ENCODE assay signal across 11 cellular contexts in genomic region chr17:27339836-27340550, GRCh38. TPM values are rescaled to one million over a fixed set of nuclear protein-coding genes. Genes with fewer than 3 reads are reported as not detected.
DNase-seq lines count a peak whose midpoint lies in the region; ATAC-seq lines count a peak whose summit lies in the region.
"Had no signal": no experiment of that assay in that cellular context is flagged by ENCODE, and none has a peak within 500 bp of the region (broad histone marks: within the 10 kb centered on the region; RNA-seq: fewer than 3 reads in every experiment).

No MANE protein-coding gene starts in this region.

- peak; percentile 68 to 92 for ATAC-seq in activated naive CD4-positive, alpha-beta T cell treated with anti-CD3 and anti-CD28 coated beads, Interleukin-2, amount 50 U/mL, for 72 hours

- H3K27ac Mint-ChIP-seq in activated naive CD4-positive, alpha-beta T cell treated with anti-CD3 and anti-CD28 coated beads, Interleukin-2, amount 50 U/mL, for 72 hours = no peak overlapping the region

- H3K36me3 Mint-ChIP-seq in activated naive CD4-positive, alpha-beta T cell treated with anti-CD3 and anti-CD28 coated beads, Interleukin-2, amount 50 U/mL, for 72 hours = no peaks in the 10 kb centered on the region

- no peaks in the 10 kb centered on the region for H3K9me3 Mint-ChIP-seq in activated naive CD4-positive, alpha-beta T cell treated with anti-CD3 and anti-CD28 coated beads, Interleukin-2, amount 50 U/mL, for 72 hours
- H3K9me3 Mint-ChIP-seq: naive B cell had no signal

- DNase-seq in DMS53 (lab: John Stamatoyannopoulos, UW) (peak; percentile 75), DMS53 treated with DMSO at 0.1 percent for 48 hours (lab: John Stamatoyannopoulos, UW; ENCODE audit: unreplicated experiment) (no peak), NAMALWA (ENCODE audit: low spot score) (peak; percentile 42), NCI-H187 (lab: John Stamatoyannopoulos, UW) (no peak), DMS79 treated with DMSO at 0.1 percent for 48 hours (lab: John Stamatoyannopoulos, UW) (no peak), ureter (ENCODE audit: low spot score) (no peak)
- peak in 1 of 2 donors; percentile 27 for DNase-seq in activated naive CD4-positive, alpha-beta T cell treated with anti-CD3 and anti-CD28 coated beads, Interleukin-2, amount 50 U/mL, for 72 hours (ENCODE audit: low spot score in 2 of 2)
- peak; percentile 29 for DNase-seq in stimulated activated CD4-positive, alpha-beta T cell treated with anti-CD3 and anti-CD28 coated beads, Interleukin-2, amount 100 ng/mL, for 4 hours (ENCODE audit: low read depth)
- DNase-seq: gastrocnemius medialis, naive B cell, NCI-H524 had no signal

RNA-seq across cellular contexts. Expression of gene WSB1, which starts 46.1 kb away (rescaled TPM):
- 100 to 1,000 TPM; 181 to 211 TPM for total RNA-seq in activated naive CD4-positive, alpha-beta T cell treated with anti-CD3 and anti-CD28 coated beads, Interleukin-2, amount 50 U/mL, for 72 hours
- 204 TPM for total RNA-seq in ureter

Comparison
In these comparisons a context has a peak if more than half of its experiments do, and no peak if none do; other contexts are left out.
1. DNase-seq: peak in DMS53 (single experiment), NAMALWA (single experiment) and stimulated activated CD4-positive, alpha-beta T cell treated with anti-CD3 and anti-CD28 coated beads, Interleukin-2, amount 100 ng/mL, for 4 hours (single experiment); none in DMS53 treated with DMSO at 0.1 percent for 48 hours (single experiment), NCI-H187 (0 of 2), DMS79 treated with DMSO at 0.1 percent for 48 hours (single experiment) and ureter (single experiment).